In genomic region chr17:34852614-34853013, GRCh38 we compare ENCODE assay signal across 15 cellular contexts.
A peak's percentile ranks its signal among the peaks of the same experiment; 100 is the strongest.
DNase-seq lines count a peak whose midpoint lies in the region; ATAC-seq and TF ChIP-seq lines count a peak whose summit lies in the region.
"Had no signal": no experiment of that assay in that cellular context is flagged by ENCODE, and none has a peak within 500 bp of the region (broad histone marks: within the 10 kb centered on the region; RNA-seq: fewer than 3 reads in every experiment).

No MANE protein-coding gene starts in this region.

- DNase-seq in activated effector memory CD4-positive, alpha-beta T cell treated with anti-CD3 and anti-CD28 coated beads, Interleukin-2, amount 50 U/mL, for 16 hours = peak; percentile 36
- no peak for DNase-seq in activated effector memory CD4-positive, alpha-beta T cell treated with Interleukin-2 at 50 U/mL for 16 hours
- no peak for DNase-seq in WERI-Rb-1
- DNase-seq in uterus = no peak
- DNase-seq in SW480 (ENCODE audit: low spot score) = no peak
- no peak for DNase-seq in natural killer cell
- DNase-seq in cerebellar nuclear complex (lab: John Stamatoyannopoulos, UW) = no peak
- DNase-seq: activated CD4-positive, alpha-beta T cell treated with anti-CD3 and anti-CD28 coated beads for 48 hours; activated T-cell treated with anti-CD3 and anti-CD28 coated beads, Interleukin-2, amount 50 U/mL, for 1 hour; caudate nucleus; NCI-H510A treated with DMSO at 0.1 percent for 48 hours; stimulated activated naive CD4-positive, alpha-beta T cell treated with Interleukin-2 at 50 U/mL for 16 hours had no signal

- H3K4me1 ChIP-seq in Loucy (ENCODE audit: insufficient read depth, low read length, poor library complexity, severe bottlenecking) (peaks cover 18% of the 10 kb centered on the region), uterus (no peaks in the 10 kb centered on the region)

- H3K27me3 Mint-ChIP-seq in natural killer cell (ENCODE audit: low read depth in 2 of 2) = peaks cover 3 to 10% of the 10 kb centered on the region in 2 donors

- intact Hi-C loops in uterus (cut with DNase I; ENCODE audit: low total_unique reads) = no loop called here
- intact Hi-C loops in natural killer cell (cut with micrococcal nuclease) = no loop called here

- no peak overlapping the region for H3K9ac ChIP-seq in Loucy (ENCODE audit: low read depth, low read length, poor library complexity, severe bottlenecking)

- TF ChIP-seq CTCF in Loucy (conservative IDR thresholded peaks at IDR 0.05; ENCODE audit: low read length) (peak; percentile 53), WERI-Rb-1 (IDR thresholded peaks at IDR 0.05; ENCODE audit: low read depth, low read length) (peak; percentile 35), uterus (IDR thresholded peaks at IDR 0.05) (no peak), natural killer cell (IDR thresholded peaks at IDR 0.05) (no peak)

- no peaks in the 10 kb centered on the region for H3K36me3 Mint-ChIP-seq in natural killer cell
- H3K36me3 Mint-ChIP-seq: memory B cell had no signal

- H3K27me3 ChIP-seq in Loucy (ENCODE audit: insufficient read depth, low read length, poor library complexity, severe bottlenecking) (no peaks in the 10 kb centered on the region), WERI-Rb-1 (ENCODE audit: insufficient read depth, low read depth, severe bottlenecking) (no peaks in the 10 kb centered on the region), uterus (no peaks in the 10 kb centered on the region)

- H3K4me3 ChIP-seq in Loucy (ENCODE audit: low read length, poor library complexity, severe bottlenecking) (no peak overlapping the region), WERI-Rb-1 (ENCODE audit: low read depth, low read length) (no peak overlapping the region), uterus (no peak overlapping the region)
- H3K4me3 ChIP-seq: skin epidermis had no signal

- no peak overlapping the region for H3K4me3 Mint-ChIP-seq in natural killer cell
- H3K4me3 Mint-ChIP-seq: memory B cell had no signal

- no peak overlapping the region for H3K27ac Mint-ChIP-seq in natural killer cell
- H3K27ac Mint-ChIP-seq: memory B cell had no signal

- no peaks in the 10 kb centered on the region for H3K36me3 ChIP-seq in Loucy (ENCODE audit: insufficient read depth, low read length)
- H3K36me3 ChIP-seq in WERI-Rb-1 = no peaks in the 10 kb centered on the region
- no peaks in the 10 kb centered on the region for H3K36me3 ChIP-seq in uterus

- H3K9me3 Mint-ChIP-seq in natural killer cell = no peaks in the 10 kb centered on the region
- H3K9me3 Mint-ChIP-seq: memory B cell had no signal

- no peak for ATAC-seq in natural killer cell

- H3K9me2 ChIP-seq in Loucy (replicated peaks; ENCODE audit: low read depth, low read length) = no peaks in the 10 kb centered on the region

- no peaks in the 10 kb centered on the region for H3K79me2 ChIP-seq in Loucy (ENCODE audit: insufficient read depth, low read length)

- H4K20me1 ChIP-seq in Loucy (ENCODE audit: insufficient read depth, low read length, poor library complexity, severe bottlenecking) = no peaks in the 10 kb centered on the region

- no peaks in the 10 kb centered on the region for H3K9me3 ChIP-seq in Loucy (ENCODE audit: insufficient read depth, low read depth, low read length)
- no peaks in the 10 kb centered on the region for H3K9me3 ChIP-seq in WERI-Rb-1 (ENCODE audit: severe bottlenecking)
- H3K9me3 ChIP-seq in uterus = no peaks in the 10 kb centered on the region

- H3K4me1 Mint-ChIP-seq in natural killer cell = peaks cover 0 to 4% of the 10 kb centered on the region in 2 donors
- H3K4me1 Mint-ChIP-seq: memory B cell had no signal

- H3F3A ChIP-seq in Loucy (ENCODE audit: low read depth) = no peaks in the 10 kb centered on the region

- H3K27ac ChIP-seq in WERI-Rb-1 = no peak overlapping the region
- no peak overlapping the region for H3K27ac ChIP-seq in uterus
- H3K27ac ChIP-seq: skin epidermis had no signal

- no peak for TF ChIP-seq POLR2A in uterus (IDR thresholded peaks at IDR 0.05)

- H2AFZ ChIP-seq in Loucy (ENCODE audit: low read length) = no peak overlapping the region

- H3K4me2 ChIP-seq in Loucy (ENCODE audit: low read depth, low read length, poor library complexity, severe bottlenecking) = no peak overlapping the region

Comparison
In these comparisons a context has a peak if more than half of its experiments do, and no peak if none do; other contexts are left out.
1. CTCF ChIP-seq: peak in Loucy (single experiment) and WERI-Rb-1 (single experiment); none in uterus (0 of 4) and natural killer cell (single experiment).